In genomic region chr17:78230996-78231931, GRCh38 we compare ENCODE assay signal across 1 cellular context.
TF ChIP-seq lines count a peak whose summit lies in the region.

Gene TMEM235, plus strand, starts transcription at chr17:78231631. Its CDS starts 393 bp downstream, at chr17:78232024.

TF ChIP-seq in HepG2, 621 proteins besides CTCF, POLR2A, EP300 and RAD21 (continued from another document):
- 0 out of 2 replicates have a peak, but pooled peaks have one; percentile 47 for TF ChIP-seq ZNF800 (CRISPR knock-in tag; IDR thresholded peaks at IDR 0.05)
TF ChIP-seq in HepG2: peak in this region for 3.
